Comparison of ENCODE assay signal across 9 cellular contexts in the genomic region with DNA sequence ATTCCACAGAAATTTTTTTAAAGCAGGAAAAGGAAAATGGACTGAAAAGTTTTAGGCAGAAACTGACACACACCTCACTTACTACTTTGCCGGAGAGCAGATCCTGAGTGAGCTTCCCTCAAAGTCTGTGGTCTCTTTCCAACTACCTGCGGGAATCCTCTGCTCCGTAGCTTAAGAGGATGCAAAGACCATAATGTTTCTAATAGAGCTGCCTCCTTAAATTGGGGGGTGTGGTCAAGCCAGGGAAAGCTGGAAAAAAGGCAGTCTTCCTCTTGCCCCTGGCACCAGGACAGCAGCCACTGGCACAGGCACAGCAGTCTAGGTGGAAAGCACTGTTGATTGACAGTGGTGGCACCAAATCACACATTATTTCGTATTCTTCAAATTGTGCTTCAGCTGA. TPM values are rescaled to one million over a fixed set of nuclear protein-coding genes. Genes with fewer than 3 reads are reported as not detected.
A peak's percentile ranks its signal among the peaks of the same experiment; 100 is the strongest.
DNase-seq lines count a peak whose midpoint lies in the region; ATAC-seq and TF ChIP-seq lines count a peak whose summit lies in the region.
"Had no signal": no experiment of that assay in that cellular context is flagged by ENCODE, and none has a peak within 500 bp of the region (broad histone marks: within the 10 kb centered on the region; RNA-seq: fewer than 3 reads in every experiment).

TSS of gene ETS1 (minus strand) at position 144 of the 400 bp plus-strand sequence. CDS start 14,428 bp downstream, outside the sequence.

- WGBS in adrenal gland, 4 donors = 17 to 37% (median 30%) methylated on average over 4 of the region's 4 CpGs
- WGBS in stomach, 5 donors = 26 to 35% (median 30%) methylated on average over 4 of the region's 4 CpGs

- H3K9me3 ChIP-seq in adrenal gland (replicated peaks in 1 of 3) (no peaks in the 10 kb centered on the region), stomach (no peaks in the 10 kb centered on the region)

- ATAC-seq in HG02852 (IDR thresholded peaks at IDR 0.05; ENCODE audit: unreplicated experiment) (no peak), GM19035 (IDR thresholded peaks at IDR 0.05; ENCODE audit: unreplicated experiment) (no peak), GM19467 (IDR thresholded peaks at IDR 0.05; ENCODE audit: unreplicated experiment) (no peak)

- H3K36me3 ChIP-seq in adrenal gland (replicated peaks in 1 of 2) = no peaks in the 10 kb centered on the region
- H3K36me3 ChIP-seq in stomach = no peaks in the 10 kb centered on the region

- DNase-seq in NCI-H2029 (lab: John Stamatoyannopoulos, UW) (peak; percentile 20), adrenal gland (no peak), iPS-NIHi11 (ENCODE audit: low spot score) (peak; percentile 51), stomach (peak; percentile 44), T-helper 9 cell (no peak)
- DNase-seq: activated T-cell treated with anti-CD3 and anti-CD28 coated beads, Interleukin-2, amount 50 U/mL, for 1 hour had no signal

- TF ChIP-seq EP300 in stomach (IDR thresholded peaks at IDR 0.05) = no peak

- TF ChIP-seq POLR2A in adrenal gland (IDR thresholded peaks at IDR 0.05) (no peak), stomach (IDR thresholded peaks at IDR 0.05) (no peak)

- H3K4me1 ChIP-seq in adrenal gland (replicated peaks in 1 of 2) = no peaks in the 10 kb centered on the region
- peaks cover 0 to 12% (median 4%) of the 10 kb centered on the region in 4 donors for H3K4me1 ChIP-seq in stomach

- no peaks in the 10 kb centered on the region for H3K27me3 ChIP-seq in adrenal gland
- peaks cover 0 to 23% (median 0%) of the 10 kb centered on the region in 3 donors for H3K27me3 ChIP-seq in stomach

- intact Hi-C loops in adrenal gland (cut with DNase I) = no loop called here
- intact Hi-C loops in stomach (cut with DNase I; ENCODE audit: low total_unique reads) = no loop called here

- H3K27ac ChIP-seq in adrenal gland (no peak within 1 kb of the TSS), stomach (peak within 1 kb of the TSS in 1 of 5 donors; percentile 39)

- no peak for TF ChIP-seq CTCF in adrenal gland (IDR thresholded peaks at IDR 0.05)
- TF ChIP-seq CTCF in stomach (IDR thresholded peaks at IDR 0.05) = no peak

- H3K4me3 ChIP-seq in adrenal gland (peak within 1 kb of the TSS in 1 of 4 donors; percentile 35), stomach (peak within 1 kb of the TSS; percentile 5 to 24 (median 10))

RNA-seq across cellular contexts. Expression of gene ETS1, which starts in this region (rescaled TPM):
- 10 to 100 TPM; 29.9 to 61.7 (median 46.8) TPM for total RNA-seq in adrenal gland
- polyA plus RNA-seq in adrenal gland = 10 to 100 TPM in 2 of 3 donors, 1 to 10 TPM in 1; 9.6 to 34.1 (median 17.9) TPM
- total RNA-seq in stomach = 10 to 100 TPM in 4 of 5 donors, 1 to 10 TPM in 1; 8.8 to 72.5 (median 24.6) TPM
- polyA plus RNA-seq in stomach = 10 to 100 TPM in 2 of 3 donors, 1 to 10 TPM in 1; 7.0 to 35.4 (median 20.4) TPM

Comparison
In these comparisons a context has a peak if more than half of its experiments do, and no peak if none do; other contexts are left out.
1. DNase-seq: peak in NCI-H2029 (single experiment), iPS-NIHi11 (single experiment) and stomach (single experiment); none in adrenal gland (0 of 7) and T-helper 9 cell (single experiment).